Comparison of ENCODE assay signal across 24 cellular contexts in the genomic region with DNA sequence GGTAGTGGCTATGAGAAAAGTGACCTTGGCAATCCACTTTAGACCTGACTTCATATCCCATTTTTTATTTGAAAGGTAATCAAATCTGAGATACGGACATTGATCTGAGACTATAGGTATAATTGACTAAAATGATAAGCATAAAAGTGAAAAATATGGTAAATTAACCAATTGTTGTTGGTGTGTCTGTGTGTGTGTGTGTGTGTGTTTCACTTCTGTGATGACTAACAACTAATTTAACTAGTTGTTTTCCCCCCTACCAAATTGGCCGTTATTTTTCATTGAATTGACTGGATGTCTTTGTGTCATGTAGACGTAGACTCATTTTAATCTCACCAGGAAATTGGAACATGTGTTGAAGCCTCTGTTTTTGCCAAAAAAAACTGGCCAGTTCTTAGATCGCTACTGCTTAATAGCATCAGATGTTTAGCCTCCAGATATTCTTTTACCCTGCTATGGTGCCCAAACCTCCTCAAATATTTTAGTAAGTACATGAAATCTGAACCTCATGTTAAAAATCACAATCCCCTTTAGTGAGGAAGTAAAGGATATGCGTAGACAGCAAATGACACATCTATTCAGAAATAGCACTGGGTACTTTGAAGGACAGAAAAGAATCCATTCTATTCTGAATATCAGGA.
DNase-seq lines count a peak whose midpoint lies in the region; ATAC-seq and TF ChIP-seq lines count a peak whose summit lies in the region.
"Had no signal": no experiment of that assay in that cellular context is flagged by ENCODE, and none has a peak within 500 bp of the region (broad histone marks: within the 10 kb centered on the region; RNA-seq: fewer than 3 reads in every experiment).

No MANE protein-coding gene starts in this region.

- H3K27ac Mint-ChIP-seq in MCF 10A (ENCODE audit: low read depth, unreplicated experiment) = peak overlapping the region; percentile 72
- peak overlapping the region; percentile 90 for H3K27ac Mint-ChIP-seq in chondrocyte (ENCODE audit: unreplicated experiment)
- H3K27ac Mint-ChIP-seq: B cell had no signal

- DNase-seq in MCF 10A (ENCODE audit: unreplicated experiment) (peak; percentile 29), mammary epithelial cell (no peak), chondrocyte (ENCODE audit: low spot score) (no peak), mesenchymal stem cell (no peak), NCI-H526 treated with DMSO at 0.1 percent for 48 hours (lab: John Stamatoyannopoulos, UW) (no peak), body of pancreas (no peak), GM13976 (ENCODE audit: low spot score) (no peak)
- DNase-seq: 8988T, DMS79 treated with DMSO at 0.1 percent for 48 hours, GDM1, HCEC 1CT, Kasumi-1, MM.1S, NCI-H1092, NCI-H1436 treated with DMSO at 0.1 percent for 48 hours, NCI-H2029, NCI-H2171, NCI-H69, OCI-M1, RPMI8226 had no signal

- H3K4me2 ChIP-seq in mammary epithelial cell (ENCODE audit: insufficient read depth, low read depth, low read length) (no peak overlapping the region), mesenchymal stem cell (ENCODE audit: low read length, poor library complexity, severe bottlenecking) (no peak overlapping the region)

- H3K4me3 ChIP-seq in mammary epithelial cell (replicated peaks in 1 of 3; ENCODE audit: insufficient read depth in 1 of 3, low read depth in 2 of 3, low read length in 3 of 3) = no peak overlapping the region
- H3K4me3 ChIP-seq in mesenchymal stem cell (ENCODE audit: insufficient read depth in 1 of 2, low read depth in 1 of 2, low read length in 2 of 2) = no peak overlapping the region
- no peak overlapping the region for H3K4me3 ChIP-seq in urinary bladder (ENCODE audit: low read depth, low read length)
- H3K4me3 ChIP-seq in body of pancreas = no peak overlapping the region
- H3K4me3 ChIP-seq: GM23248, SJCRH30 had no signal

- H3K27me3 ChIP-seq in mammary epithelial cell (ENCODE audit: insufficient read depth, low read length) = no peaks in the 10 kb centered on the region
- H3K27me3 ChIP-seq in mesenchymal stem cell (ENCODE audit: control insufficient read depth in 1 of 2, insufficient read depth in 1 of 2, low read length in 2 of 2) = no peaks in the 10 kb centered on the region
- H3K27me3 ChIP-seq in body of pancreas = no peaks in the 10 kb centered on the region
- H3K27me3 ChIP-seq: SJCRH30 had no signal

- no peak overlapping the region for H2BK12ac ChIP-seq in mesenchymal stem cell (ENCODE audit: low read length in 2 of 2)

- TF ChIP-seq POLR2A in body of pancreas (IDR thresholded peaks at IDR 0.05) = no peak

- dilution Hi-C loops in mammary epithelial cell (cut with HindIII; ENCODE audit: low sequenced_read_pairs) = no loop called here

- H3K36me3 Mint-ChIP-seq in MCF 10A (ENCODE audit: insufficient read depth, unreplicated experiment) = no peaks in the 10 kb centered on the region
- H3K36me3 Mint-ChIP-seq in chondrocyte (ENCODE audit: low read depth) = no peaks in the 10 kb centered on the region

- WGBS in mammary epithelial cell (ENCODE audit: low coverage, missing lambda C conversion rate) = 57% methylated on average over 5 of the region's 5 CpGs
- WGBS in mesenchymal stem cell = 100% methylated on average over 3 of the region's 5 CpGs
- 74% methylated on average over 5 of the region's 5 CpGs for WGBS in urinary bladder
- WGBS in body of pancreas, 2 donors = 70% methylated on average over 5 of the region's 5 CpGs

- H3K14ac ChIP-seq in mesenchymal stem cell (ENCODE audit: low read length in 2 of 2) = no peak overlapping the region

- H3K4me3 Mint-ChIP-seq in MCF 10A (ENCODE audit: unreplicated experiment) = no peak overlapping the region
- no peak overlapping the region for H3K4me3 Mint-ChIP-seq in chondrocyte (ENCODE audit: unreplicated experiment)
- H3K4me3 Mint-ChIP-seq: B cell had no signal

- no peaks in the 10 kb centered on the region for H3K79me2 ChIP-seq in mammary epithelial cell (ENCODE audit: insufficient read depth, low read length)

- no peaks in the 10 kb centered on the region for H3K79me1 ChIP-seq in mesenchymal stem cell (replicated peaks; ENCODE audit: low read length, poor library complexity, severe bottlenecking)

- no peak overlapping the region for H3K4ac ChIP-seq in mesenchymal stem cell (ENCODE audit: low read depth in 1 of 2, low read length in 2 of 2)

- H4K20me1 ChIP-seq in mammary epithelial cell (ENCODE audit: insufficient read depth, low read length) = no peaks in the 10 kb centered on the region

- H3K27me3 Mint-ChIP-seq in MCF 10A (ENCODE audit: insufficient read depth, unreplicated experiment) (no peaks in the 10 kb centered on the region), chondrocyte (ENCODE audit: low read depth) (no peaks in the 10 kb centered on the region)
- H3K27me3 Mint-ChIP-seq: B cell had no signal

- peak overlapping the region; percentile 44 for H2BK5ac ChIP-seq in mesenchymal stem cell (ENCODE audit: low read depth, low read length, poor library complexity, severe bottlenecking)

- H2AK5ac ChIP-seq in mesenchymal stem cell (ENCODE audit: low read length, severe bottlenecking) = no peak overlapping the region

- H3K36me3 ChIP-seq in mammary epithelial cell (ENCODE audit: insufficient read depth, low read length) (no peaks in the 10 kb centered on the region), mesenchymal stem cell (ENCODE audit: control insufficient read depth in 1 of 2, insufficient read depth in 2 of 2, low read depth in 1 of 2, low read length in 2 of 2) (no peaks in the 10 kb centered on the region), urinary bladder (ENCODE audit: insufficient read depth) (no peaks in the 10 kb centered on the region), body of pancreas (replicated peaks in 1 of 2; ENCODE audit: insufficient read depth in 1 of 2, low read depth in 2 of 2) (no peaks in the 10 kb centered on the region)
- H3K36me3 ChIP-seq: SJCRH30 had no signal

- in situ Hi-C loops in mammary epithelial cell (cut with MboI; ENCODE audit: low sequenced_read_pairs in 2 of 2) (no loop called here), GM13976 (cut with MboI; ENCODE audit: low sequenced_read_pairs, unreplicated experiment) (no loop called here)

- no peak overlapping the region for H4K91ac ChIP-seq in mesenchymal stem cell (ENCODE audit: low read length)

- peaks cover 16% of the 10 kb centered on the region for H3K4me1 ChIP-seq in mammary epithelial cell (ENCODE audit: insufficient read depth, low read length)
- peaks cover 8% of the 10 kb centered on the region for H3K4me1 ChIP-seq in mesenchymal stem cell (ENCODE audit: control insufficient read depth, insufficient read depth, low read depth, low read length)
- no peaks in the 10 kb centered on the region for H3K4me1 ChIP-seq in urinary bladder (ENCODE audit: insufficient read depth)
- H3K4me1 ChIP-seq in body of pancreas = no peaks in the 10 kb centered on the region

- no peak for ATAC-seq in body of pancreas

- no peak overlapping the region for H2BK15ac ChIP-seq in mesenchymal stem cell (ENCODE audit: low read depth, poor library complexity, severe bottlenecking)

- H3K23ac ChIP-seq in mesenchymal stem cell (ENCODE audit: low read length in 2 of 2) = no peak overlapping the region

- H4K8ac ChIP-seq in mesenchymal stem cell (ENCODE audit: low read length) = no peak overlapping the region

- BruUV-seq in MCF 10A (replicated peaks; lab: Mats Ljungman, UMichigan) = no TSS peak
- no TSS peak for BruUV-seq in mammary epithelial cell (replicated peaks; lab: Mats Ljungman, UMichigan)

- H3K4me1 Mint-ChIP-seq in MCF 10A (ENCODE audit: insufficient read depth, unreplicated experiment) (peaks cover 16% of the 10 kb centered on the region), chondrocyte (ENCODE audit: low read depth) (peaks cover 15% of the 10 kb centered on the region)
- H3K4me1 Mint-ChIP-seq: B cell had no signal

- no peak overlapping the region for H3K18ac ChIP-seq in mesenchymal stem cell (ENCODE audit: low read depth in 1 of 2, low read length in 2 of 2)

- no peak overlapping the region for H2BK120ac ChIP-seq in mesenchymal stem cell (ENCODE audit: low read depth, low read length)

- H2AFZ ChIP-seq in mammary epithelial cell (ENCODE audit: low read depth, low read length) (no peak overlapping the region), mesenchymal stem cell (ENCODE audit: low read depth, low read length) (no peak overlapping the region)
- H2AFZ ChIP-seq: GM23248 had no signal

- H3K9ac ChIP-seq in mammary epithelial cell (ENCODE audit: insufficient read depth, low read length) = no peak overlapping the region
- no peak overlapping the region for H3K9ac ChIP-seq in mesenchymal stem cell (ENCODE audit: low read length)
- H3K9ac ChIP-seq: GM23248 had no signal

- no peaks in the 10 kb centered on the region for H3K9me3 Mint-ChIP-seq in MCF 10A (ENCODE audit: unreplicated experiment)
- H3K9me3 Mint-ChIP-seq in chondrocyte (ENCODE audit: low read depth) = no peaks in the 10 kb centered on the region

- POLR2A ChIA-PET in MCF 10A (lab: Yijun Ruan, JAX) = interaction anchor here (0.9 kb wide), 1 partner anchor 63 kb away, joined by 3 read pairs; no protein-coding TSS in a partner anchor

- intact Hi-C loops in MCF 10A (cut with micrococcal nuclease) = loop anchor here (1.0 to 5.0 kb wide), 2 partner anchors 33 to 91 kb away; no protein-coding TSS in a partner anchor
- intact Hi-C loops in mammary epithelial cell (cut with micrococcal nuclease) = no loop called here
- intact Hi-C loops in body of pancreas (cut with DNase I) = no loop called here

- H3K27ac ChIP-seq in mammary epithelial cell (ENCODE audit: insufficient read depth, low read depth, low read length) (no peak overlapping the region), mesenchymal stem cell (ENCODE audit: low read length, poor library complexity, severe bottlenecking) (no peak overlapping the region), urinary bladder (ENCODE audit: low read depth) (peak overlapping the region; percentile 18), body of pancreas (no peak overlapping the region)
- H3K27ac ChIP-seq: GM23248, SJCRH30 had no signal

- CTCF ChIA-PET in MCF 10A (lab: Yijun Ruan, JAX) = interaction anchor here (0.6 kb wide), 1 partner anchor 135 kb away, joined by 4 read pairs; no protein-coding TSS in a partner anchor
- CTCF ChIA-PET in mammary epithelial cell (lab: Charles Lee; ENCODE audit: low non-redundant PET) = interaction anchor here (0.5 kb wide), 1 partner anchor 74 kb away, joined by 5 read pairs; no protein-coding TSS in a partner anchor

- no peak for TF ChIP-seq CTCF in MCF 10A (IDR thresholded peaks at IDR 0.05; ENCODE audit: unreplicated experiment)
- no peak for TF ChIP-seq CTCF in mammary epithelial cell (conservative IDR thresholded peaks at IDR 0.05 in 1 of 2, IDR thresholded peaks at IDR 0.05 in 1 of 2; ENCODE audit: extremely low read depth in 1 of 2, insufficient read depth in 1 of 2, low read depth in 1 of 2, low read length in 2 of 2)
- no peak for TF ChIP-seq CTCF in chondrocyte (IDR thresholded peaks at IDR 0.05)
- TF ChIP-seq CTCF in body of pancreas (IDR thresholded peaks at IDR 0.05) = no peak
- TF ChIP-seq CTCF in GM13976 (IDR thresholded peaks at IDR 0.05; ENCODE audit: borderline replicate concordance, control extremely low read depth, extremely low read depth, insufficient read depth, missing control alignments) = no peak

- H3K9me3 ChIP-seq in mammary epithelial cell (replicated peaks; ENCODE audit: insufficient read depth, low read length) = no peaks in the 10 kb centered on the region
- no peaks in the 10 kb centered on the region for H3K9me3 ChIP-seq in mesenchymal stem cell (ENCODE audit: control insufficient read depth, low read length)
- no peaks in the 10 kb centered on the region for H3K9me3 ChIP-seq in body of pancreas
- H3K9me3 ChIP-seq: SJCRH30 had no signal
